11 cellular contexts compared by ENCODE assay signal in genomic region chr16:89373355-89374110, GRCh38.
DNase-seq lines count a peak whose midpoint lies in the region; ATAC-seq, FAIRE-seq and TF ChIP-seq lines count a peak whose summit lies in the region.
"Had no signal": no experiment of that assay in that cellular context is flagged by ENCODE, and none has a peak within 500 bp of the region (broad histone marks: within the 10 kb centered on the region; RNA-seq: fewer than 3 reads in every experiment).

No MANE protein-coding gene starts in this region.

- H3K4me2 ChIP-seq in IMR-90 (ENCODE audit: low read depth, low read length) = no peak overlapping the region

- H2AFZ ChIP-seq in IMR-90 (replicated peaks; ENCODE audit: low read length, poor library complexity) = no peak overlapping the region

- no peak overlapping the region for H3K56ac ChIP-seq in IMR-90 (ENCODE audit: extremely low read depth, insufficient read depth, low read length)

- DNase-seq in IMR-90 (peak; percentile 55), choroid plexus epithelial cell (ENCODE audit: low read depth) (peak; percentile 98), kidney (peak; percentile 72), renal cortical epithelial cell (ENCODE audit: low read depth) (peak; percentile 45), NCI-H526 treated with DMSO at 0.1 percent for 48 hours (lab: John Stamatoyannopoulos, UW) (no peak), dedifferentiated amniotic fluid mesenchymal stem cell (ENCODE audit: extremely low spot score) (no peak), UCSD-AML1 (lab: John Stamatoyannopoulos, UW; ENCODE audit: unreplicated experiment) (no peak)
- DNase-seq: stimulated activated CD4-positive, alpha-beta T cell treated with anti-CD3 and anti-CD28 coated beads, Interleukin-2, amount 100 ng/mL, for 48 hours; SW 1271 had no signal

- H3K23ac ChIP-seq in IMR-90 (ENCODE audit: low read depth, low read length) = no peak overlapping the region

- no peak overlapping the region for H3K27ac ChIP-seq in IMR-90 (ENCODE audit: insufficient read depth, low read length)
- no peak overlapping the region for H3K27ac ChIP-seq in kidney (ENCODE audit: low read depth in 2 of 2, low read length in 2 of 2)

- no peak overlapping the region for H2BK20ac ChIP-seq in IMR-90 (ENCODE audit: low read depth, low read length)

- no peak for TF ChIP-seq RAD21 in IMR-90 (IDR thresholded peaks at IDR 0.05; ENCODE audit: low read length)

- H4K91ac ChIP-seq in IMR-90 (ENCODE audit: insufficient read depth, low read depth, low read length) = no peak overlapping the region

- no peak overlapping the region for H2BK15ac ChIP-seq in IMR-90 (ENCODE audit: low read depth, low read length)

- no peak overlapping the region for H3K9ac ChIP-seq in IMR-90 (ENCODE audit: low read depth, low read length)
- H3K9ac ChIP-seq in kidney (ENCODE audit: low read length in 2 of 2) = no peak overlapping the region

- H3K4me3 ChIP-seq in IMR-90 (ENCODE audit: insufficient read depth, low read depth, low read length) (no peak overlapping the region), choroid plexus epithelial cell (ENCODE audit: low read depth, low read length) (no peak overlapping the region), kidney (ENCODE audit: low read length in 2 of 2) (no peak overlapping the region)

- POLR2A ChIA-PET in IMR-90 (lab: Charles Lee; ENCODE audit: unreplicated experiment) = no interaction called here

- no peak overlapping the region for H2BK120ac ChIP-seq in IMR-90 (ENCODE audit: low read depth, low read length)

- no peak overlapping the region for H3K14ac ChIP-seq in IMR-90 (replicated peaks; ENCODE audit: low read depth, low read length)

- peak overlapping the region; percentile 19 for H2AK9ac ChIP-seq in IMR-90 (replicated peaks; ENCODE audit: low read depth, low read length, poor library complexity)

- CTCF ChIA-PET in IMR-90 (lab: Yijun Ruan, JAX) = no interaction called here

- peaks cover 9 to 94% of the 10 kb centered on the region in 2 experiments; a peak in 3 of 4 replicates for H3K79me1 ChIP-seq in IMR-90 (ENCODE audit: low read depth in 1 of 2, low read length in 2 of 2)

- TF ChIP-seq CTCF in IMR-90 (conservative IDR thresholded peaks at IDR 0.05; ENCODE audit: low read depth, low read length) = no peak
- TF ChIP-seq CTCF in choroid plexus epithelial cell (conservative IDR thresholded peaks at IDR 0.05; ENCODE audit: low read depth, low read length) = no peak
- TF ChIP-seq CTCF in kidney (IDR thresholded peaks at IDR 0.05; ENCODE audit: borderline replicate concordance, extremely low read depth, insufficient read depth) = no peak

- BruUV-seq in IMR-90 (replicated peaks; lab: Mats Ljungman, UMichigan) = no TSS peak

- H4K20me1 ChIP-seq in IMR-90 (ENCODE audit: insufficient read depth, low read length) = peaks cover 100% of the 10 kb centered on the region

- H3K4ac ChIP-seq in IMR-90 (ENCODE audit: low read depth, low read length) = no peak overlapping the region

- H4K8ac ChIP-seq in IMR-90 (ENCODE audit: low read depth in 2 of 2, low read length in 2 of 2) = no peak overlapping the region

- H3K36me3 ChIP-seq in IMR-90 (ENCODE audit: control insufficient read depth, insufficient read depth, low read length) (peaks cover 10% of the 10 kb centered on the region; the same call in 1 of the 2 replicates), kidney (ENCODE audit: control insufficient read depth in 1 of 2, insufficient read depth in 2 of 2, low read length in 2 of 2) (no peaks in the 10 kb centered on the region)

- intact Hi-C loops in IMR-90 (cut with micrococcal nuclease) (loop anchor here (5.0 kb wide), 1 partner anchor 134 kb away; the partner anchor contains the start of gene SPG7), kidney (cut with DNase I) (no loop called here)

- dilution Hi-C loops in IMR-90 (cut with HindIII; ENCODE audit: low sequenced_read_pairs, unreplicated experiment) = no loop called here

- H2AK5ac ChIP-seq in IMR-90 (ENCODE audit: low read depth, low read length) = no peak overlapping the region

- no peak overlapping the region for H2BK5ac ChIP-seq in IMR-90 (ENCODE audit: low read depth, low read length, poor library complexity, severe bottlenecking)

- no peaks in the 10 kb centered on the region for H3K27me3 ChIP-seq in IMR-90 (ENCODE audit: control insufficient read depth, insufficient read depth, low read length)

- in situ Hi-C loops in IMR-90 (cut with MboI; ENCODE audit: low sequenced_read_pairs) = no loop called here

- no peak for ATAC-seq in IMR-90 (ENCODE audit: low read depth)
- no peak for ATAC-seq in GM18511 (IDR thresholded peaks at IDR 0.05; ENCODE audit: unreplicated experiment)

- TF ChIP-seq POLR2A in IMR-90 (IDR thresholded peaks at IDR 0.05; ENCODE audit: low read depth, low read length) = no peak

- WGBS in IMR-90 (ENCODE audit: extremely low coverage in 2 of 2, insufficient read length in 1 of 2), 2 experiments = 88% methylated on average over 11 of the region's 32 CpGs; no CpG with 5 or more reads in 1 of the 2 experiments

- H3K9me3 ChIP-seq in IMR-90 (ENCODE audit: control insufficient read depth, insufficient read depth, low read length) (no peaks in the 10 kb centered on the region), kidney (ENCODE audit: control insufficient read depth in 1 of 2, low read length in 2 of 2) (peaks cover 0 to 6% of the 10 kb centered on the region in 2 donors)

- H3K4me1 ChIP-seq in IMR-90 (ENCODE audit: control insufficient read depth, insufficient read depth, low read length) (peaks cover 31% of the 10 kb centered on the region), kidney (ENCODE audit: control insufficient read depth in 1 of 2, insufficient read depth in 1 of 2, low read depth in 1 of 2, low read length in 2 of 2) (peaks cover 0 to 7% of the 10 kb centered on the region in 2 donors)

- H3K18ac ChIP-seq in IMR-90 (ENCODE audit: low read depth, low read length) = no peak overlapping the region

- peaks cover 57% of the 10 kb centered on the region for H3K9me1 ChIP-seq in IMR-90 (ENCODE audit: insufficient read depth, low read length)

- no peak overlapping the region for H4K5ac ChIP-seq in IMR-90 (ENCODE audit: low read depth, low read length)

- FAIRE-seq in kidney (lab: Jason Lieb, UNC) = no peak
- FAIRE-seq: HTR-8/SVneo had no signal

TF ChIP-seq in IMR-90, 13 proteins besides CTCF, POLR2A, EP300 and RAD21:
- TF ChIP-seq MAFK (IDR thresholded peaks at IDR 0.05; ENCODE audit: low read depth, low read length) (peak; percentile 43; the same call in 1 of the 2 replicates), MAZ (IDR thresholded peaks at IDR 0.05; ENCODE audit: borderline replicate concordance, low read depth, low read length) (no peak)

Comparison
In these comparisons a context has a peak if more than half of its experiments do, and no peak if none do; other contexts are left out.
1. DNase-seq: peak in IMR-90 (single experiment), choroid plexus epithelial cell (single experiment), kidney (single experiment) and renal cortical epithelial cell (single experiment); none in NCI-H526 treated with DMSO at 0.1 percent for 48 hours (single experiment), dedifferentiated amniotic fluid mesenchymal stem cell (single experiment) and UCSD-AML1 (single experiment).